ENCODE assay signal across 28 cellular contexts in genomic region chr1:87269921-87270320, GRCh38.
"Had no signal": no experiment of that assay in that cellular context is flagged by ENCODE, and none has a peak within 500 bp of the region (broad histone marks: within the 10 kb centered on the region; RNA-seq: fewer than 3 reads in every experiment).

No MANE protein-coding gene starts in this region.

- DNase-seq: stimulated activated CD4-positive, alpha-beta T cell treated with anti-CD3 and anti-CD28 coated beads, Interleukin-2, amount 100 ng/mL, for 48 hours; stimulated activated CD4-positive, alpha-beta T cell treated with anti-CD3 and anti-CD28 coated beads, Interleukin-4, amount 100 ng/mL, for 1 hour; stimulated activated CD4-positive, alpha-beta T cell treated with anti-CD3 and anti-CD28 coated beads, Interleukin-4, amount 100 ng/mL, for 24 hours; stimulated activated CD4-positive, alpha-beta T cell treated with anti-CD3 and anti-CD28 coated beads, Interleukin-4, amount 100 ng/mL, for 4 hours; stimulated activated CD8-positive, alpha-beta memory T cell treated with anti-CD3 and anti-CD28 coated beads, Interleukin-4, amount 100 ng/mL, for 48 hours; stimulated activated naive CD4-positive, alpha-beta T cell; stimulated activated naive CD4-positive, alpha-beta T cell treated with Interleukin-2 at 50 U/mL for 16 hours; stimulated activated naive CD8-positive, alpha-beta T cell treated with anti-CD3 and anti-CD28 coated beads, Interleukin-15, amount 100 ng/mL, for 72 hours; stimulated activated naive CD8-positive, alpha-beta T cell treated with anti-CD3 and anti-CD28 coated beads, Interleukin-15, Interleukin-2, amounts not matched to agents 100 U/mL and 50 U/mL, for 24 hours; stomach; substantia nigra; testis; thyroid gland; tibial artery; transverse colon; trophoblast cell; upper lobe of left lung; upper lobe of right lung; uterus had no signal

- H3K36me3 Mint-ChIP-seq: stimulated activated effector memory CD8-positive, alpha-beta T cell treated with anti-CD3 and anti-CD28 coated beads, Interleukin-12 subunit alpha, Interleukin-12 subunit beta, amount 100 ng/mL, for 72 hours; stimulated activated memory B cell treated with anti-CD40 and anti-IgM and Interleukin-4, amounts not matched to agents 10 μg/mL and 1 μg/mL and 100 μg/mL, for 72 hours; type B pancreatic cell had no signal

- H3K27ac ChIP-seq: stomach, suprapubic skin, testis, thoracic aorta, thyroid gland, tibial artery, tibial nerve, transverse colon, upper lobe of left lung, upper lobe of right lung, uterus, vagina had no signal

- H3K27ac Mint-ChIP-seq: stimulated activated effector memory CD8-positive, alpha-beta T cell treated with anti-CD3 and anti-CD28 coated beads, Interleukin-12 subunit alpha, Interleukin-12 subunit beta, amount 100 ng/mL, for 72 hours; stimulated activated memory B cell treated with anti-CD40 and anti-IgM and Interleukin-4, amounts not matched to agents 10 μg/mL and 1 μg/mL and 100 μg/mL, for 72 hours; stimulated activated naive CD8-positive, alpha-beta T cell treated with anti-CD3 and anti-CD28 coated beads, Interleukin-15, amount 100 ng/mL, for 72 hours; stimulated activated naive CD8-positive, alpha-beta T cell treated with anti-CD3 and anti-CD28 coated beads, Interleukin-15, Interleukin-2, amounts not matched to agents 100 ng/mL and 50 ng/mL, for 24 hours; type B pancreatic cell had no signal

- H3K4me1 ChIP-seq: stomach, suprapubic skin, testis, thyroid gland, tibial artery, tibial nerve, transverse colon, upper lobe of left lung, upper lobe of right lung, uterus, vagina had no signal

- H3K9me3 ChIP-seq: stomach, suprapubic skin, testis, thoracic aorta, thyroid gland, tibial artery, tibial nerve, transverse colon, upper lobe of left lung, upper lobe of right lung, uterus, vagina had no signal

- H3K4me1 Mint-ChIP-seq: stimulated activated effector memory CD8-positive, alpha-beta T cell treated with anti-CD3 and anti-CD28 coated beads, Interleukin-12 subunit alpha, Interleukin-12 subunit beta, amount 100 ng/mL, for 72 hours; stimulated activated memory B cell treated with anti-CD40 and anti-IgM and Interleukin-4, amounts not matched to agents 10 μg/mL and 1 μg/mL and 100 μg/mL, for 72 hours; stimulated activated naive CD8-positive, alpha-beta T cell treated with anti-CD3 and anti-CD28 coated beads, Interleukin-15, amount 100 ng/mL, for 72 hours had no signal

- ATAC-seq: stimulated activated effector memory CD8-positive, alpha-beta T cell treated with anti-CD3 and anti-CD28 coated beads, Interleukin-12 subunit alpha, Interleukin-12 subunit beta, amount 100 ng/mL, for 72 hours; stimulated activated memory B cell treated with anti-CD40 and anti-IgM and Interleukin-4, amounts not matched to agents 10 μg/mL and 1 μg/mL and 100 μg/mL, for 72 hours; stimulated activated naive CD8-positive, alpha-beta T cell treated with anti-CD3 and anti-CD28 coated beads, Interleukin-15, amount 100 ng/mL, for 72 hours; stimulated activated naive CD8-positive, alpha-beta T cell treated with anti-CD3 and anti-CD28 coated beads, Interleukin-15, Interleukin-2, amounts not matched to agents 100 U/mL and 50 U/mL, for 24 hours; upper lobe of right lung had no signal

- H3K27me3 ChIP-seq: stomach, suprapubic skin, testis, thyroid gland, tibial artery, tibial nerve, transverse colon, upper lobe of left lung, upper lobe of right lung, uterus, vagina had no signal

- H3K4me3 Mint-ChIP-seq: stimulated activated effector memory CD8-positive, alpha-beta T cell treated with anti-CD3 and anti-CD28 coated beads, Interleukin-12 subunit alpha, Interleukin-12 subunit beta, amount 100 ng/mL, for 72 hours; stimulated activated memory B cell treated with anti-CD40 and anti-IgM and Interleukin-4, amounts not matched to agents 10 μg/mL and 1 μg/mL and 100 μg/mL, for 72 hours; stimulated activated naive CD8-positive, alpha-beta T cell treated with anti-CD3 and anti-CD28 coated beads, Interleukin-15, amount 100 ng/mL, for 72 hours; stimulated activated naive CD8-positive, alpha-beta T cell treated with anti-CD3 and anti-CD28 coated beads, Interleukin-15, Interleukin-2, amounts not matched to agents 100 ng/mL and 50 ng/mL, for 24 hours; type B pancreatic cell had no signal

- H3K9me3 Mint-ChIP-seq: stimulated activated effector memory CD8-positive, alpha-beta T cell treated with anti-CD3 and anti-CD28 coated beads, Interleukin-12 subunit alpha, Interleukin-12 subunit beta, amount 100 ng/mL, for 72 hours; stimulated activated memory B cell treated with anti-CD40 and anti-IgM and Interleukin-4, amounts not matched to agents 10 μg/mL and 1 μg/mL and 100 μg/mL, for 72 hours; stimulated activated naive CD8-positive, alpha-beta T cell treated with anti-CD3 and anti-CD28 coated beads, Interleukin-15, Interleukin-2, amounts not matched to agents 100 ng/mL and 50 ng/mL, for 24 hours; type B pancreatic cell had no signal

- H3K4me3 ChIP-seq: stomach, suprapubic skin, testis, thoracic aorta, thyroid gland, tibial artery, tibial nerve, transverse colon, upper lobe of left lung, upper lobe of right lung, uterus, vagina had no signal

- H3K36me3 ChIP-seq: stomach, suprapubic skin, thoracic aorta, thyroid gland, tibial artery, tibial nerve, transverse colon, upper lobe of left lung, upper lobe of right lung, uterus, vagina had no signal

- FAIRE-seq: urothelium cell line had no signal
